Comparison of ENCODE assay signal across 11 cellular contexts in the genomic region with DNA sequence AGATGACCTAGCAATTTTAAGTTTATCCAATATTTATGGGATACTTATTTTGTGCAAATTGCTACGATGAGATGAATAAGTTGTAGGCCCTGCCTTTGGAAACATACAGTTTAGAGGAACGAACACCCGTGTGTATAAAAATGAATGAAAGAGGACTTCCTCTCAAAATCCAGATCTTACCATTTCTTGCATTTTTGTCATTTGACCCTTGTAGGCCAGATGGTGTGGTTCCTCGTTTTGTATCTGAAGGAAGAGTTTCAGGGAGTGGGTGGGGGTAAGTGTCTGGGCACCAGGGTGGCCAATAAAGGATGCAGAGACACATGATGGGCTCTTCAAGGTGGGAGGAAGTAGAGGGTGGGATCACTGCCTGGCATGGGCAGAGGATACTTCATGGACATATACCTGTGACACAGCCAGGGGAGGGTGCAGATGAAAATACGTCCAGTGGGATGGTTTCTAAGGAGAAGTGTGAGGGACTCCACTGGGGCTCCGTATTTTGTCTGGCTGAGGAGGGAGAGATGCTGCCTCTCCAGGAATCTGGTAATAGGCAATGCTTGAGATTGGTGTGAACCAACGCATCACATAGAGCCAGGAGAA. TPM values are rescaled to one million over a fixed set of nuclear protein-coding genes. Genes with fewer than 3 reads are reported as not detected.
DNase-seq lines count a peak whose midpoint lies in the region; ATAC-seq and TF ChIP-seq lines count a peak whose summit lies in the region.
"Had no signal": no experiment of that assay in that cellular context is flagged by ENCODE, and none has a peak within 500 bp of the region (broad histone marks: within the 10 kb centered on the region; RNA-seq: fewer than 3 reads in every experiment).

No MANE protein-coding gene starts in this region.

- H3K79me2 ChIP-seq in GM23248 (ENCODE audit: insufficient read depth), result peaks cover 100% of the 10 kb centered on the region

- H3K4me3 ChIP-seq in GM23248 (no peak overlapping the region), adipocyte (ENCODE audit: low read length) (peak overlapping the region; percentile 57), suprapubic skin (no peak overlapping the region)
- H3K4me3 ChIP-seq: ovary had no signal

- peaks cover 7% of the 10 kb centered on the region; the same call in 1 of the 2 replicates for H4K20me1 ChIP-seq in GM23248 (ENCODE audit: insufficient read depth)

- ATAC-seq in naive thymus-derived CD8-positive, alpha-beta T cell, result no peak

- H3F3A ChIP-seq in GM23248 (ENCODE audit: insufficient read depth), result peaks cover 13% of the 10 kb centered on the region; the same call in 1 of the 2 replicates

- H3K36me3 ChIP-seq in GM23248 (ENCODE audit: low read depth) (no peaks in the 10 kb centered on the region), adipocyte (ENCODE audit: control insufficient read depth, insufficient read depth, low read length, severe bottlenecking) (peaks cover 12% of the 10 kb centered on the region), suprapubic skin (peaks cover 7% of the 10 kb centered on the region)
- H3K36me3 ChIP-seq: ovary had no signal

- peak overlapping the region; percentile 24 to 90 (median 76) for H3K27ac Mint-ChIP-seq in naive thymus-derived CD8-positive, alpha-beta T cell
- H3K27ac Mint-ChIP-seq in osteocyte (ENCODE audit: unreplicated experiment), result no peak overlapping the region

- H3K4me1 Mint-ChIP-seq in naive thymus-derived CD8-positive, alpha-beta T cell, result peaks cover 61 to 93% (median 91%) of the 10 kb centered on the region in 4 donors
- peaks cover 52% of the 10 kb centered on the region for H3K4me1 Mint-ChIP-seq in osteocyte (ENCODE audit: unreplicated experiment)

- POLR2A ChIA-PET in naive thymus-derived CD8-positive, alpha-beta T cell (lab: Charles Lee), result interaction anchor here (0.5 kb wide), 1 partner anchor 16 kb away, joined by 5 read pairs; no protein-coding TSS in a partner anchor

- WGBS in GM23248 (ENCODE audit: low coverage in 1 of 2, low lambda C conversion rate in 2 of 2, missing lambda C conversion rate in 2 of 2), 2 experiments, result 85 to 88% methylated on average over 7 of the region's 7 CpGs
- 88% methylated on average over 7 of the region's 7 CpGs for WGBS in suprapubic skin

- H3K4me3 Mint-ChIP-seq in naive thymus-derived CD8-positive, alpha-beta T cell, result peak overlapping the region in 3 of 10 donors; percentile 37 to 49 (median 42)
- no peak overlapping the region for H3K4me3 Mint-ChIP-seq in osteocyte (ENCODE audit: unreplicated experiment)

- H3K27ac ChIP-seq in GM23248 (no peak overlapping the region), suprapubic skin (no peak overlapping the region)
- H3K27ac ChIP-seq: ovary had no signal

- H3K4me2 ChIP-seq in GM23248 (ENCODE audit: unreplicated experiment), result no peak overlapping the region

- peaks cover 0 to 23% (median 11%) of the 10 kb centered on the region in 3 donors for H3K36me3 Mint-ChIP-seq in naive thymus-derived CD8-positive, alpha-beta T cell
- peaks cover 7% of the 10 kb centered on the region for H3K36me3 Mint-ChIP-seq in osteocyte (ENCODE audit: unreplicated experiment)

- H3K27me3 Mint-ChIP-seq in naive thymus-derived CD8-positive, alpha-beta T cell, result no peaks in the 10 kb centered on the region
- no peaks in the 10 kb centered on the region for H3K27me3 Mint-ChIP-seq in osteocyte (ENCODE audit: unreplicated experiment)

- H3K4me1 ChIP-seq in GM23248 (ENCODE audit: insufficient read depth) (peaks cover 24% of the 10 kb centered on the region), adipocyte (ENCODE audit: control insufficient read depth, insufficient read depth, low read length) (peaks cover 66% of the 10 kb centered on the region), suprapubic skin (peaks cover 54% of the 10 kb centered on the region)

- TF ChIP-seq POLR2A in suprapubic skin (IDR thresholded peaks at IDR 0.05), result no peak

- H3K9me3 Mint-ChIP-seq in naive thymus-derived CD8-positive, alpha-beta T cell, result no peaks in the 10 kb centered on the region
- H3K9me3 Mint-ChIP-seq in osteocyte (ENCODE audit: unreplicated experiment), result no peaks in the 10 kb centered on the region

- TF ChIP-seq EP300 in suprapubic skin (IDR thresholded peaks at IDR 0.05), result no peak

- H2AFZ ChIP-seq in GM23248, result no peak overlapping the region

- 0 out of 2 replicates have a peak overlapping the region, but pooled peaks have one; percentile 7 for H3K9ac ChIP-seq in GM23248
- H3K9ac ChIP-seq in adipocyte (ENCODE audit: low read length), result peak overlapping the region; percentile 23

- H3K27me3 ChIP-seq in GM23248 (replicated peaks; ENCODE audit: insufficient read depth) (no peaks in the 10 kb centered on the region), adipocyte (replicated peaks; ENCODE audit: control insufficient read depth, insufficient read depth, low read length) (no peaks in the 10 kb centered on the region), suprapubic skin (no peaks in the 10 kb centered on the region)
- H3K27me3 ChIP-seq: ovary had no signal

- DNase-seq in AML-193 (lab: John Stamatoyannopoulos, UW), result peak; percentile 49
- no peak for DNase-seq in GM23248
- no peak for DNase-seq in adipocyte (ENCODE audit: low read depth)
- no peak for DNase-seq in naive thymus-derived CD8-positive, alpha-beta T cell
- no peak for DNase-seq in 8988T
- DNase-seq in suprapubic skin (ENCODE audit: low spot score in 2 of 2), result no peak
- no peak for DNase-seq in osteocyte (ENCODE audit: extremely low spot score, unreplicated experiment)
- no peak for DNase-seq in retina
- DNase-seq: aorta; effector CD4-positive, alpha-beta T cell had no signal

- TF ChIP-seq CTCF in suprapubic skin (IDR thresholded peaks at IDR 0.05), result no peak
- no peak for TF ChIP-seq CTCF in osteocyte (IDR thresholded peaks at IDR 0.05)

- H3K9me3 ChIP-seq in GM23248 (ENCODE audit: low read depth) (no peaks in the 10 kb centered on the region), adipocyte (ENCODE audit: control insufficient read depth, low read length) (no peaks in the 10 kb centered on the region), suprapubic skin (no peaks in the 10 kb centered on the region)
- H3K9me3 ChIP-seq: ovary had no signal

- no peaks in the 10 kb centered on the region for H3K9me2 ChIP-seq in GM23248 (ENCODE audit: insufficient read depth)

- in situ Hi-C loops in GM23248 (cut with MboI), result no loop called here

RNA-seq across cellular contexts. Expression of gene MAPKAPK2, which starts 14.4 kb away (rescaled TPM):
- total RNA-seq in GM23248 (2014; rRNA removed; shearing (Covaris generic)), result 50.6 and 63.3 TPM in 2 replicates
- 7.5 and 8.8 TPM in 2 replicates for polyA plus RNA-seq in GM23248 (2016; fragmentation: Nextera tagmentation; extraction: Ambion mirVana)
- 10 to 100 TPM; 52.2 to 55.8 TPM for total RNA-seq in naive thymus-derived CD8-positive, alpha-beta T cell
- 1 to 10 TPM; 1.3 to 2.5 (median 1.6) TPM for polyA plus RNA-seq in naive thymus-derived CD8-positive, alpha-beta T cell
- total RNA-seq in suprapubic skin (10 to 100 TPM; 38.0 to 72.3 (median 62.4) TPM), osteocyte (62.4 and 67.5 TPM in 2 replicates)

Comparison
In these comparisons a context has a peak if more than half of its experiments do, and no peak if none do; other contexts are left out.
1. DNase-seq: peak in AML-193 (2 of 2); none in GM23248 (single experiment), adipocyte (single experiment), naive thymus-derived CD8-positive, alpha-beta T cell (0 of 10), 8988T (single experiment), suprapubic skin (0 of 2), osteocyte (single experiment) and retina (single experiment).